Comparison of ENCODE assay signal across 9 cellular contexts in the genomic region with DNA sequence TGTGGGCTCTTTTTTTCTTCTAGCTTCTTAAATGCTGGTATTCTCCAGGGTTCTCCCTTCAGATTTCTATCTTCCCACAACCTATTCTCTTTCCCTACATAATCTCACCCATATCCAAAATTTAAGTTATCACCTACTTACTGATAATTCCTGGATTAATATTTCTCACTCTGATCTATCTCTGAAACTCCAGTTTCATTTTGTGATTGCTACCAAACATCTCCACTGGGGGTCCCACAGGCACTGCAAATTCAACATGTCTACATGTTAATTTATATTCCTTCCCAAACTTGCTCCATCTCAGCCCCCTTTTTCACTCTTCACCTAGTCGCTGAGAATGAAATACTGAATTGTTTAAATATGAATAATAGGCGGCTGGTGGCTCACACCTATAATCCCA. TPM values are rescaled to one million over a fixed set of nuclear protein-coding genes. Genes with fewer than 3 reads are reported as not detected.
DNase-seq lines count a peak whose midpoint lies in the region; ATAC-seq, FAIRE-seq and TF ChIP-seq lines count a peak whose summit lies in the region.
"Had no signal": no experiment of that assay in that cellular context is flagged by ENCODE, and none has a peak within 500 bp of the region (broad histone marks: within the 10 kb centered on the region; RNA-seq: fewer than 3 reads in every experiment).

No MANE protein-coding gene starts in this region.

- H3K27me3 ChIP-seq in MM.1S (replicated peaks; ENCODE audit: insufficient read depth, low read length) (no peaks in the 10 kb centered on the region), bronchial epithelial cell (ENCODE audit: control insufficient read depth, insufficient read depth, low read length) (no peaks in the 10 kb centered on the region), H7 (ENCODE audit: control insufficient read depth, insufficient read depth, low read length) (no peaks in the 10 kb centered on the region; the same call in 1 of the 2 replicates)

- no peaks in the 10 kb centered on the region for H3K36me3 Mint-ChIP-seq in activated naive CD4-positive, alpha-beta T cell treated with anti-CD3 and anti-CD28 coated beads for 36 hours (ENCODE audit: low read depth)

- no peak overlapping the region for H3K4me3 Mint-ChIP-seq in activated naive CD4-positive, alpha-beta T cell treated with anti-CD3 and anti-CD28 coated beads for 36 hours

- H2AFZ ChIP-seq in MM.1S (ENCODE audit: low read length), result no peak overlapping the region

- no peaks in the 10 kb centered on the region for H3K9me3 ChIP-seq in MM.1S (replicated peaks; ENCODE audit: insufficient read depth, low read length)

- CTCF ChIA-PET in activated naive CD4-positive, alpha-beta T cell treated with anti-CD3 and anti-CD28 coated beads for 36 hours (lab: Charles Lee), result interaction anchor here (0.6 to 7.6 kb wide), 16 partner anchors 8 to 380 kb away, joined by 3 to 147 read pairs (median 4); partner anchors contain the start of gene C1orf141

- FAIRE-seq in bronchial epithelial cell (lab: Jason Lieb, UNC), result no peak

- no peaks in the 10 kb centered on the region for H3K9me3 Mint-ChIP-seq in activated naive CD4-positive, alpha-beta T cell treated with anti-CD3 and anti-CD28 coated beads for 36 hours

- H3F3A ChIP-seq in MM.1S (ENCODE audit: insufficient read depth, low read length), result no peaks in the 10 kb centered on the region

- H3K4me1 ChIP-seq in MM.1S (ENCODE audit: low read length), result peaks cover 4% of the 10 kb centered on the region; the same call in 1 of the 2 replicates

- H3K4me1 Mint-ChIP-seq in activated naive CD4-positive, alpha-beta T cell treated with anti-CD3 and anti-CD28 coated beads for 36 hours (ENCODE audit: low read depth), result peaks cover 43% of the 10 kb centered on the region

- TF ChIP-seq CTCF in MM.1S (IDR thresholded peaks at IDR 0.05; ENCODE audit: low read length), result peak; percentile 26; the same call in 1 of the 2 replicates
- TF ChIP-seq CTCF in bronchial epithelial cell (IDR thresholded peaks at IDR 0.05; ENCODE audit: insufficient read depth, low read length, severe bottlenecking), result peak; percentile 1
- peak; percentile 42 for TF ChIP-seq CTCF in retinal pigment epithelial cell (conservative IDR thresholded peaks at IDR 0.05; ENCODE audit: low read depth, low read length)

- intact Hi-C loops in activated naive CD4-positive, alpha-beta T cell treated with anti-CD3 and anti-CD28 coated beads for 36 hours (cut with micrococcal nuclease), result loop anchor here (1.0 kb wide), 3 partner anchors 47 to 356 kb away; no protein-coding TSS in a partner anchor

- no peak overlapping the region for H3K9ac ChIP-seq in MM.1S (ENCODE audit: low read length)

- H3K27me3 Mint-ChIP-seq in activated naive CD4-positive, alpha-beta T cell treated with anti-CD3 and anti-CD28 coated beads for 36 hours (ENCODE audit: low read depth), result no peaks in the 10 kb centered on the region

- H3K79me2 ChIP-seq in MM.1S (ENCODE audit: low read length), result no peaks in the 10 kb centered on the region

- no peak overlapping the region for H3K4me3 ChIP-seq in MM.1S (ENCODE audit: low read length)
- no peak overlapping the region for H3K4me3 ChIP-seq in bronchial epithelial cell (ENCODE audit: low read depth, low read length)
- H3K4me3 ChIP-seq in retinal pigment epithelial cell (ENCODE audit: low read length), result no peak overlapping the region
- no peak overlapping the region for H3K4me3 ChIP-seq in H7 (ENCODE audit: insufficient read depth, low read depth, low read length)

- no peaks in the 10 kb centered on the region for H4K20me1 ChIP-seq in MM.1S (ENCODE audit: insufficient read depth, low read length)

- H3K36me3 ChIP-seq in MM.1S (replicated peaks; ENCODE audit: insufficient read depth, low read length), result no peaks in the 10 kb centered on the region
- H3K36me3 ChIP-seq in bronchial epithelial cell (ENCODE audit: control insufficient read depth, insufficient read depth, low read length), result no peaks in the 10 kb centered on the region
- no peaks in the 10 kb centered on the region for H3K36me3 ChIP-seq in H7 (replicated peaks; ENCODE audit: control insufficient read depth, insufficient read depth, low read length)

- no peak overlapping the region for H3K4me2 ChIP-seq in MM.1S (ENCODE audit: low read depth, low read length)

- no peak overlapping the region for H3K27ac Mint-ChIP-seq in activated naive CD4-positive, alpha-beta T cell treated with anti-CD3 and anti-CD28 coated beads for 36 hours

- ATAC-seq in HG03342 (IDR thresholded peaks at IDR 0.05; ENCODE audit: unreplicated experiment), result no peak

- H3K27ac ChIP-seq in MM.1S (ENCODE audit: low read length), result no peak overlapping the region

- DNase-seq in activated naive CD4-positive, alpha-beta T cell treated with anti-CD3 and anti-CD28 coated beads for 36 hours, result peak; percentile 57
- DNase-seq in activated naive CD4-positive, alpha-beta T cell (lab: John Stamatoyannopoulos, UW), result no peak
- DNase-seq in MM.1S (no peak), bronchial epithelial cell (ENCODE audit: low read depth) (no peak), retinal pigment epithelial cell (ENCODE audit: low read depth) (no peak), mesenteric fat pad (ENCODE audit: low spot score) (no peak), H7 (no peak)
- DNase-seq: Right ventricle myocardium superior had no signal

- no peaks in the 10 kb centered on the region for H3K9me2 ChIP-seq in MM.1S (replicated peaks; ENCODE audit: insufficient read depth, low read length)

RNA-seq across cellular contexts. Expression of gene C1orf141, which starts 9.9 kb away (rescaled TPM):
- total RNA-seq in activated naive CD4-positive, alpha-beta T cell treated with anti-CD3 and anti-CD28 coated beads for 36 hours, result under 1 TPM in 1 of 2 experiments, not detected in 1; 0.25 TPM
- total RNA-seq in bronchial epithelial cell (not detected in 2 replicates), mesenteric fat pad (not detected)
- not detected in 2 replicates for total RNA-seq in H7 (2014; rRNA removed; shearing (Covaris generic))
- total RNA-seq: Right ventricle myocardium superior had no signal

RNA-seq across cellular contexts. Expression of gene IL23R, which starts 21.6 kb away (rescaled TPM):
- 10 to 100 TPM; 12.2 to 14.9 TPM for total RNA-seq in activated naive CD4-positive, alpha-beta T cell treated with anti-CD3 and anti-CD28 coated beads for 36 hours
- 0.13 TPM in 1 of 2 replicates, not detected in the other for total RNA-seq in bronchial epithelial cell
- total RNA-seq in mesenteric fat pad, result not detected
- not detected in 2 replicates for total RNA-seq in H7 (2014; rRNA removed; shearing (Covaris generic))
- total RNA-seq: Right ventricle myocardium superior had no signal

Comparison
In these comparisons a context has a peak if more than half of its experiments do, and no peak if none do; other contexts are left out.
1. RNA of gene IL23R, which starts 21.6 kb away (total RNA-seq): 12.2 to 14.9 TPM in activated naive CD4-positive, alpha-beta T cell treated with anti-CD3 and anti-CD28 coated beads for 36 hours; 0.13 TPM in bronchial epithelial cell, not detected in mesenteric fat pad (single experiment) and not detected in H7; every median in the first group is over 10 times any median in the second.
2. Peak in every context shown above with its lines, with median percentiles within 50 percentile points of each other: CTCF ChIP-seq.